13 cellular contexts compared by ENCODE assay signal in the genomic region with DNA sequence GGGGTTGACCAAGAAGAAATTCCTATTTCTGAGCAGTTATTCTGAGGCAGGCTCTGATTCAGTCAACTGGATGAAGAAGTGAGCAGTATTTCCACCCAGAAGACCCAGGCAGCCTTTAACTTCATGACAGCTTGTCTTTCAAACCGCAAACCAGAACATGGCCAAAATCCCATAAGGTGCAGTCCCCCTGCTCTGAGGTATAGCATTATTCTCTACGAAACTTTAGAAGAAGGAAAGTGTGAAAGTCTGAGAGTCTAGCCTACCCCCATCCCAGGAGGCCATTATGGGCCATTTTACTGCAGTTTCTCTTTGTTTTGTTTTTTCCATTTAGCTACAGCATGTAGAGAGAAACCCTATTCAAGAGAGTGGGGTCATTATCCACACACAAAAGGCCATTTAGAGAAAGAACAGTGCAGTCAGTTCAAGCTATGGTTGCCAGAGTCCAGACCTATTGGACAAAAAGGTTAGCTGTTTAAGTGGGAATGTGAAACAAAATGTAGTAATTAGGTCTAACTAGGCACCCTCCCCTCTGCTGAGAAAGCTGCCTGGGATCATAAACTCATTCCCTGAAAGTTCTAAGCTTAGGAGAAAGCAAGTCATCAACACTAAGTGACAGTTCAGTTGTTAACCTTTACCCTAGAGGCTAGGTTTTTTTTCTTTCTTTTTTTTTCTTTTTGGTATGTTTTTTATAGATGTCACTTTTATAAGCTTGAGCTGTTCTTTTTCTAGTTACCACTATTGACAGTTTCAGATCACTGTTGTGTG.
DNase-seq lines count a peak whose midpoint lies in the region; ATAC-seq and FAIRE-seq lines count a peak whose summit lies in the region.
"Had no signal": no experiment of that assay in that cellular context is flagged by ENCODE, and none has a peak within 500 bp of the region (broad histone marks: within the 10 kb centered on the region; RNA-seq: fewer than 3 reads in every experiment).

No MANE protein-coding gene starts in this region.

- peaks cover 10% of the 10 kb centered on the region for H3K4me1 Mint-ChIP-seq in memory B cell

- no peaks in the 10 kb centered on the region for H3K27me3 Mint-ChIP-seq in memory B cell

- in situ Hi-C loops in ACHN (cut with HindIII; ENCODE audit: low pct_ligation_motif_present, low pct_unique_long_range_greater_than_20kb, low sequenced_read_pairs): no loop called here

- no peak for DNase-seq in GM18507 (ENCODE audit: extremely low spot score, insufficient read length, low read depth)
- DNase-seq in memory B cell (ENCODE audit: low spot score in 2 of 2): no peak
- no peak for DNase-seq in activated naive CD4-positive, alpha-beta T cell (lab: John Stamatoyannopoulos, UW)
- DNase-seq in ACHN: no peak
- no peak for DNase-seq in stimulated activated CD8-positive, alpha-beta memory T cell treated with anti-CD3 and anti-CD28 coated beads, Interleukin-4, amount 100 ng/mL, for 48 hours
- DNase-seq in stimulated activated naive CD4-positive, alpha-beta T cell treated with Interleukin-2 at 50 U/mL for 16 hours (lab: John Stamatoyannopoulos, UW): no peak
- DNase-seq: activated CD8-positive, alpha-beta memory T cell treated with anti-CD3 and anti-CD28 coated beads for 24 hours; adrenal gland; effector CD8-positive, alpha-beta T cell; GF-D8; spleen had no signal

- peaks cover 11% of the 10 kb centered on the region for H3K36me3 Mint-ChIP-seq in memory B cell

- FAIRE-seq in GM18507 (lab: Jason Lieb, UNC): peak; percentile 31

- ATAC-seq in GM21529 (IDR thresholded peaks at IDR 0.05; ENCODE audit: unreplicated experiment) (peak; percentile 85), HG03558 (IDR thresholded peaks at IDR 0.05; ENCODE audit: extremely low read depth, unreplicated experiment) (peak; percentile 62), memory B cell (ENCODE audit: low read depth) (peak; percentile 35)

- H3K4me3 Mint-ChIP-seq in memory B cell: no peak overlapping the region

- peak overlapping the region; percentile 52 for H3K27ac Mint-ChIP-seq in memory B cell

- H3K9me3 Mint-ChIP-seq in memory B cell: peaks cover 11% of the 10 kb centered on the region

Comparison
In these comparisons a context has a peak if more than half of its experiments do, and no peak if none do; other contexts are left out.
1. ATAC-seq: peak in every context shown above with its lines; median percentile 85 in GM21529; 62 in HG03558; 35 in memory B cell.